Comparison of ENCODE assay signal across 8 cellular contexts in the genomic region with DNA sequence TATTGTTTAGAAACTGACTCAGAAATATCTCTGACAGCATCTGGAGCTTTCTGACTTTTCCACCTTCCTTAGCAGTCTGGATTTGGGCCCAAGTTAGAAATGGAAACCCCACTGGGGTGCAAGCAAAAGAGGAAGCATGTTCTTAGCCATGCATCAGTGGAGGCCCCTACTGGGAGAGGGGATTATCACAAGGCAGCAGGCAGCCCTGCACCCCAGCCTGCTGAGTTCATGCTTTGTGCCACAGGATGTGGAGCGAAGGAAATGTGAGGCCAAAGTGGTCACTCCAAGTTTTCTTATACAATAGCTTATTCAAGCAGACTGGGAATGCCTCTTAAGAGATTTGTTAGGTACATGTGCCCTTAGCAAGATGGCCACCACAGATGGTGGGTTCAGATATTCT.
DNase-seq lines count a peak whose midpoint lies in the region; ATAC-seq and TF ChIP-seq lines count a peak whose summit lies in the region.

No MANE protein-coding gene starts in this region.

- H3K4me1 Mint-ChIP-seq in endothelial cell (ENCODE audit: unreplicated experiment), result peaks cover 7% of the 10 kb centered on the region

- peaks cover 2% of the 10 kb centered on the region for H3K27me3 Mint-ChIP-seq in endothelial cell (ENCODE audit: unreplicated experiment)

- DNase-seq in M059J (ENCODE audit: low read depth), result peak; percentile 6
- DNase-seq in endothelial cell (ENCODE audit: low spot score), result peak; percentile 65
- DNase-seq in NK-92 (lab: John Stamatoyannopoulos, UW; ENCODE audit: unreplicated experiment), result no peak
- no peak for DNase-seq in GM19240 (ENCODE audit: insufficient read length, low spot score)

- no peak overlapping the region for H3K4me3 Mint-ChIP-seq in endothelial cell (ENCODE audit: unreplicated experiment)

- no peaks in the 10 kb centered on the region for H3K36me3 Mint-ChIP-seq in endothelial cell (ENCODE audit: low read depth, unreplicated experiment)

- H3K9me3 Mint-ChIP-seq in endothelial cell (ENCODE audit: unreplicated experiment), result no peaks in the 10 kb centered on the region

- H3K27ac ChIP-seq in C4-2B, result no peak overlapping the region

- no peak overlapping the region for H3K27ac Mint-ChIP-seq in endothelial cell (ENCODE audit: unreplicated experiment)

- ATAC-seq in GM19438 (IDR thresholded peaks at IDR 0.05; ENCODE audit: low read depth, unreplicated experiment) (peak; percentile 54), HG02970 (IDR thresholded peaks at IDR 0.05; ENCODE audit: low FRiP score, unreplicated experiment) (no peak), GM18520 (IDR thresholded peaks at IDR 0.05; ENCODE audit: unreplicated experiment) (no peak)

- peak; percentile 58 for TF ChIP-seq CTCF in C4-2B (conservative IDR thresholded peaks at IDR 0.05)
- TF ChIP-seq CTCF in endothelial cell (IDR thresholded peaks at IDR 0.05; ENCODE audit: unreplicated experiment), result peak; percentile 44

Comparison
In these comparisons a context has a peak if more than half of its experiments do, and no peak if none do; other contexts are left out.
1. DNase-seq: peak in M059J (single experiment) and endothelial cell (single experiment); none in NK-92 (single experiment) and GM19240 (single experiment).